Comparison of ENCODE assay signal across 23 cellular contexts in the genomic region with DNA sequence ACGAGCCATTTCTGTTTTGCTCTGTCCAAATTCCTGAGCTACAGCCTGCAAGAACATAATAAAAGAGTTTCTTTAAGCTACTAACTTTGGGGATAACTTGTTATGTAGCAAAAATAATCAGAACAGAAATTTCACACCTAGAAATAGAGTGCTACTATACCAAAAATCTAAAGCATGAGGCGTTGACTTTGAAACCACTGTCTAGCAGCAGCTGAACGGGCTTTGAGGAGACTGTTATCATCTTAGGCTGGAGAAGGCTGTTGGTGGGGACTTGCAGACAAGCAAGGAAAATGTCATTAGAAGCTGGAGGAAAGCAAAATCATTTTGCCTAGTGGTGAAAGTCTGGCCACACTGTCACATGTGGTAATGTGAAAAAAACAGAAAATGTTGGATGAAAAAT. TPM values are rescaled to one million over a fixed set of nuclear protein-coding genes. Genes with fewer than 3 reads are reported as not detected.
DNase-seq lines count a peak whose midpoint lies in the region; ATAC-seq and TF ChIP-seq lines count a peak whose summit lies in the region.
"Had no signal": no experiment of that assay in that cellular context is flagged by ENCODE, and none has a peak within 500 bp of the region (broad histone marks: within the 10 kb centered on the region; RNA-seq: fewer than 3 reads in every experiment).

No MANE protein-coding gene starts in this region.

- no peak overlapping the region for H3K23ac ChIP-seq in IMR-90 (ENCODE audit: low read depth, low read length)
- no peak overlapping the region for H3K23ac ChIP-seq in trophoblast cell (ENCODE audit: low read length)
- H3K23ac ChIP-seq in mesenchymal stem cell (ENCODE audit: low read length in 2 of 2), result no peak overlapping the region

- BruUV-seq in IMR-90 (replicated peaks; lab: Mats Ljungman, UMichigan), result no TSS peak

- peaks cover 48% of the 10 kb centered on the region for H3K4me1 Mint-ChIP-seq in dendritic cell treated with granulocyte-macrophage colony-stimulating factor and Interleukin-4, amounts not matched to agents 40 ng/mL and 50 ng/mL, for 4 days (ENCODE audit: low read depth)
- H3K4me1 Mint-ChIP-seq in natural killer cell, result peaks cover 51 to 56% of the 10 kb centered on the region in 2 donors

- DNase-seq in IMR-90, result no peak
- DNase-seq in natural killer cell, result no peak
- DNase-seq in trophoblast cell, result no peak
- no peak for DNase-seq in stimulated activated CD4-positive, alpha-beta T cell treated with anti-CD3 and anti-CD28 coated beads, Interleukin-2, amount 100 ng/mL, for 48 hours
- no peak for DNase-seq in BE2C
- no peak for DNase-seq in mesenchymal stem cell
- DNase-seq: 8988T; ACHN; AML-193; C1 segment of cervical spinal cord; CD4-positive, alpha-beta memory T cell; COR-L47; DMS153; DND-41; GDM1; GM23248; H7; HCEC 1CT had no signal

- dilution Hi-C loops in IMR-90 (cut with HindIII; ENCODE audit: low sequenced_read_pairs, unreplicated experiment), result no loop called here

- H3K4me1 ChIP-seq in IMR-90 (ENCODE audit: control insufficient read depth, insufficient read depth, low read length), result peaks cover 7% of the 10 kb centered on the region
- H3K4me1 ChIP-seq in trophoblast cell (ENCODE audit: control insufficient read depth in 1 of 2, insufficient read depth in 2 of 2, low read length in 2 of 2), result peaks cover 0 to 5% of the 10 kb centered on the region in 2 experiments
- no peaks in the 10 kb centered on the region for H3K4me1 ChIP-seq in BE2C
- H3K4me1 ChIP-seq in mesenchymal stem cell (ENCODE audit: control insufficient read depth, insufficient read depth, low read depth, low read length), result peaks cover 4% of the 10 kb centered on the region

- peak overlapping the region; percentile 2; the same call in 1 of the 2 replicates for H4K91ac ChIP-seq in IMR-90 (ENCODE audit: insufficient read depth, low read depth, low read length)
- no peak overlapping the region for H4K91ac ChIP-seq in trophoblast cell (ENCODE audit: low read depth, low read length)
- no peak overlapping the region for H4K91ac ChIP-seq in mesenchymal stem cell (ENCODE audit: low read length)

- no peak overlapping the region for H4K12ac ChIP-seq in trophoblast cell (ENCODE audit: low read depth, low read length)

- H3K9me3 Mint-ChIP-seq in dendritic cell treated with granulocyte-macrophage colony-stimulating factor and Interleukin-4, amounts not matched to agents 40 ng/mL and 50 ng/mL, for 4 days, result no peaks in the 10 kb centered on the region
- H3K9me3 Mint-ChIP-seq in natural killer cell, result peaks cover 0 to 1% of the 10 kb centered on the region in 2 donors

- intact Hi-C loops in IMR-90 (cut with micrococcal nuclease), result no loop called here
- intact Hi-C loops in dendritic cell treated with granulocyte-macrophage colony-stimulating factor and Interleukin-4, amounts not matched to agents 40 ng/mL and 50 ng/mL, for 4 days (cut with micrococcal nuclease), result no loop called here
- intact Hi-C loops in natural killer cell (cut with micrococcal nuclease), result loop anchor here (10.0 kb wide), 2 partner anchors 268 to 352 kb away; no protein-coding TSS in a partner anchor

- H3K27ac Mint-ChIP-seq in dendritic cell treated with granulocyte-macrophage colony-stimulating factor and Interleukin-4, amounts not matched to agents 40 ng/mL and 50 ng/mL, for 4 days, result peak overlapping the region; percentile 45
- peak overlapping the region; percentile 79 to 82 for H3K27ac Mint-ChIP-seq in natural killer cell

- H2AK5ac ChIP-seq in IMR-90 (ENCODE audit: low read depth, low read length), result peak overlapping the region; percentile 53; the same call in 1 of the 2 replicates
- H2AK5ac ChIP-seq in trophoblast cell (ENCODE audit: low read length), result no peak overlapping the region
- H2AK5ac ChIP-seq in mesenchymal stem cell (ENCODE audit: low read length, severe bottlenecking), result no peak overlapping the region

- peak overlapping the region; percentile 40; the same call in 1 of the 2 replicates for H3K4ac ChIP-seq in IMR-90 (ENCODE audit: low read depth, low read length)
- no peak overlapping the region for H3K4ac ChIP-seq in trophoblast cell (ENCODE audit: low read depth, low read length)
- no peak overlapping the region for H3K4ac ChIP-seq in mesenchymal stem cell (ENCODE audit: low read depth in 1 of 2, low read length in 2 of 2)

- H3K56ac ChIP-seq in IMR-90 (ENCODE audit: extremely low read depth, insufficient read depth, low read length), result no peak overlapping the region; the same call in 1 of the 2 replicates

- H2BK15ac ChIP-seq in IMR-90 (ENCODE audit: low read depth, low read length) (peak overlapping the region; percentile 71; the same call in 1 of the 3 replicates), mesenchymal stem cell (ENCODE audit: low read depth, poor library complexity, severe bottlenecking) (no peak overlapping the region)

- no peaks in the 10 kb centered on the region for H4K20me1 ChIP-seq in IMR-90 (ENCODE audit: insufficient read depth, low read length)

- H3K4me2 ChIP-seq in IMR-90 (ENCODE audit: low read depth, low read length), result no peak overlapping the region
- H3K4me2 ChIP-seq in trophoblast cell (ENCODE audit: low read length), result no peak overlapping the region
- H3K4me2 ChIP-seq in mesenchymal stem cell (ENCODE audit: low read length, poor library complexity, severe bottlenecking), result no peak overlapping the region
- H3K4me2 ChIP-seq: A549 had no signal

- no peaks in the 10 kb centered on the region for H3K79me2 ChIP-seq in trophoblast cell (ENCODE audit: control insufficient read depth, insufficient read depth, low read length, poor library complexity)

- in situ Hi-C loops in IMR-90 (cut with MboI; ENCODE audit: low sequenced_read_pairs), result no loop called here

- ATAC-seq in IMR-90 (ENCODE audit: low read depth), result no peak
- ATAC-seq in natural killer cell, result peak; percentile 46 to 79 (median 73)
- no peak for ATAC-seq in GM19452 (IDR thresholded peaks at IDR 0.05; ENCODE audit: unreplicated experiment)
- ATAC-seq: A549, GM12878 had no signal

- H2BK20ac ChIP-seq in IMR-90 (ENCODE audit: low read depth, low read length), result peak overlapping the region; percentile 74

- 0 out of 2 replicates have a peak, but pooled peaks cover 8% of the 10 kb centered on the region for H3K9me1 ChIP-seq in IMR-90 (ENCODE audit: insufficient read depth, low read length)

- H3K4me3 Mint-ChIP-seq in dendritic cell treated with granulocyte-macrophage colony-stimulating factor and Interleukin-4, amounts not matched to agents 40 ng/mL and 50 ng/mL, for 4 days, result no peak overlapping the region
- peak overlapping the region; percentile 8 for H3K4me3 Mint-ChIP-seq in natural killer cell
- H3K4me3 Mint-ChIP-seq: CD4-positive, alpha-beta memory T cell had no signal

- H3K14ac ChIP-seq in IMR-90 (replicated peaks; ENCODE audit: low read depth, low read length) (no peak overlapping the region), trophoblast cell (ENCODE audit: low read length) (no peak overlapping the region), mesenchymal stem cell (ENCODE audit: low read length in 2 of 2) (no peak overlapping the region)

- peak overlapping the region; percentile 2; the same call in 1 of the 2 replicates for H2BK120ac ChIP-seq in IMR-90 (ENCODE audit: low read depth, low read length)
- no peak overlapping the region for H2BK120ac ChIP-seq in trophoblast cell (ENCODE audit: insufficient read depth, low read length, poor library complexity)
- no peak overlapping the region for H2BK120ac ChIP-seq in mesenchymal stem cell (ENCODE audit: low read depth, low read length)

- CTCF ChIA-PET in IMR-90 (lab: Yijun Ruan, JAX), result no interaction called here

- no peak for TF ChIP-seq POLR2A in IMR-90 (IDR thresholded peaks at IDR 0.05; ENCODE audit: low read depth, low read length)

- H2BK5ac ChIP-seq in IMR-90 (ENCODE audit: low read depth, low read length, poor library complexity, severe bottlenecking), result no peak overlapping the region
- no peak overlapping the region for H2BK5ac ChIP-seq in trophoblast cell (ENCODE audit: low read depth, low read length, poor library complexity)
- no peak overlapping the region for H2BK5ac ChIP-seq in mesenchymal stem cell (ENCODE audit: low read depth, low read length, poor library complexity, severe bottlenecking)

- peaks cover 52% of the 10 kb centered on the region for H3K36me3 Mint-ChIP-seq in dendritic cell treated with granulocyte-macrophage colony-stimulating factor and Interleukin-4, amounts not matched to agents 40 ng/mL and 50 ng/mL, for 4 days (ENCODE audit: low read depth)
- no peaks in the 10 kb centered on the region for H3K36me3 Mint-ChIP-seq in natural killer cell

- H2AFZ ChIP-seq in IMR-90 (replicated peaks; ENCODE audit: low read length, poor library complexity) (no peak overlapping the region), trophoblast cell (ENCODE audit: insufficient read depth, low read length, poor library complexity) (no peak overlapping the region), mesenchymal stem cell (ENCODE audit: low read depth, low read length) (no peak overlapping the region)
- H2AFZ ChIP-seq: GM23248 had no signal

- H3K9ac ChIP-seq in IMR-90 (ENCODE audit: low read depth, low read length), result no peak overlapping the region
- peak overlapping the region; percentile 9 for H3K9ac ChIP-seq in trophoblast cell (ENCODE audit: low read length)
- no peak overlapping the region for H3K9ac ChIP-seq in mesenchymal stem cell (ENCODE audit: low read length)
- H3K9ac ChIP-seq: GM23248 had no signal

- H4K5ac ChIP-seq in IMR-90 (ENCODE audit: low read depth, low read length), result no peak overlapping the region

- no CpG with 5 or more reads among the region's 3 CpGs for WGBS in IMR-90 (ENCODE audit: extremely low coverage in 2 of 2, insufficient read length in 1 of 2), 2 experiments
- no CpG with 5 or more reads among the region's 3 CpGs for WGBS in trophoblast cell (ENCODE audit: extremely low coverage, insufficient coverage, insufficient read length)
- WGBS in mesenchymal stem cell, result 97% methylated on average over 3 of the region's 3 CpGs

- no peak for TF ChIP-seq RAD21 in IMR-90 (IDR thresholded peaks at IDR 0.05; ENCODE audit: low read length)

- H3K79me1 ChIP-seq in IMR-90 (ENCODE audit: low read depth in 1 of 2, low read length in 2 of 2) (no peaks in the 10 kb centered on the region), trophoblast cell (ENCODE audit: low read length) (no peaks in the 10 kb centered on the region), mesenchymal stem cell (replicated peaks; ENCODE audit: low read length, poor library complexity, severe bottlenecking) (no peaks in the 10 kb centered on the region)

- no peak overlapping the region for H3K4me3 ChIP-seq in IMR-90 (ENCODE audit: insufficient read depth, low read depth, low read length)
- H3K4me3 ChIP-seq in trophoblast cell (ENCODE audit: low read depth, low read length), result no peak overlapping the region
- H3K4me3 ChIP-seq in BE2C (ENCODE audit: low read depth, low read length), result no peak overlapping the region
- no peak overlapping the region for H3K4me3 ChIP-seq in mesenchymal stem cell (ENCODE audit: insufficient read depth in 1 of 2, low read depth in 1 of 2, low read length in 2 of 2)
- H3K4me3 ChIP-seq: A549, GM12878, GM23248 had no signal

- H3K27me3 ChIP-seq in IMR-90 (ENCODE audit: control insufficient read depth, insufficient read depth, low read length) (no peaks in the 10 kb centered on the region), trophoblast cell (ENCODE audit: insufficient read depth, low read length) (no peaks in the 10 kb centered on the region), BE2C (no peaks in the 10 kb centered on the region), mesenchymal stem cell (ENCODE audit: control insufficient read depth in 1 of 2, insufficient read depth in 1 of 2, low read length in 2 of 2) (peaks cover 0 to under 1% of the 10 kb centered on the region in 2 experiments)

- no peak overlapping the region for H3K27ac ChIP-seq in IMR-90 (ENCODE audit: insufficient read depth, low read length)
- H3K27ac ChIP-seq in trophoblast cell (ENCODE audit: low read depth, low read length), result no peak overlapping the region
- no peak overlapping the region for H3K27ac ChIP-seq in mesenchymal stem cell (ENCODE audit: low read length, poor library complexity, severe bottlenecking)
- H3K27ac ChIP-seq: A549, GM23248 had no signal

- H2BK12ac ChIP-seq in trophoblast cell (ENCODE audit: low read length), result no peak overlapping the region
- H2BK12ac ChIP-seq in mesenchymal stem cell (ENCODE audit: low read length in 2 of 2), result no peak overlapping the region

- TF ChIP-seq CTCF in IMR-90 (conservative IDR thresholded peaks at IDR 0.05; ENCODE audit: low read depth, low read length) (no peak), natural killer cell (IDR thresholded peaks at IDR 0.05) (no peak), BE2C (IDR thresholded peaks at IDR 0.05; ENCODE audit: low read depth, low read length) (no peak)

- H2AK9ac ChIP-seq in IMR-90 (replicated peaks; ENCODE audit: low read depth, low read length, poor library complexity), result no peak overlapping the region

- H3K18ac ChIP-seq in IMR-90 (ENCODE audit: low read depth, low read length), result no peak overlapping the region
- no peak overlapping the region for H3K18ac ChIP-seq in trophoblast cell (ENCODE audit: low read length)
- no peak overlapping the region for H3K18ac ChIP-seq in mesenchymal stem cell (ENCODE audit: low read depth in 1 of 2, low read length in 2 of 2)

- POLR2A ChIA-PET in IMR-90 (lab: Charles Lee; ENCODE audit: unreplicated experiment), result no interaction called here

- H3K9me3 ChIP-seq in IMR-90 (ENCODE audit: control insufficient read depth, insufficient read depth, low read length) (no peaks in the 10 kb centered on the region), trophoblast cell (ENCODE audit: insufficient read depth, low read depth, low read length) (no peaks in the 10 kb centered on the region), BE2C (no peaks in the 10 kb centered on the region), mesenchymal stem cell (ENCODE audit: control insufficient read depth, low read length) (no peaks in the 10 kb centered on the region)
- H3K9me3 ChIP-seq: A549 had no signal

- H3K27me3 Mint-ChIP-seq in dendritic cell treated with granulocyte-macrophage colony-stimulating factor and Interleukin-4, amounts not matched to agents 40 ng/mL and 50 ng/mL, for 4 days, result no peaks in the 10 kb centered on the region
- no peaks in the 10 kb centered on the region for H3K27me3 Mint-ChIP-seq in natural killer cell (ENCODE audit: low read depth in 2 of 2)
- H3K27me3 Mint-ChIP-seq: CD4-positive, alpha-beta memory T cell had no signal

- peak overlapping the region in 1 of 2 experiments; percentile 17; a peak in 1 of 4 replicates for H4K8ac ChIP-seq in IMR-90 (ENCODE audit: low read depth in 2 of 2, low read length in 2 of 2)
- H4K8ac ChIP-seq in trophoblast cell (ENCODE audit: low read depth, low read length), result no peak overlapping the region
- H4K8ac ChIP-seq in mesenchymal stem cell (ENCODE audit: low read length), result no peak overlapping the region

- H3K36me3 ChIP-seq in IMR-90 (ENCODE audit: control insufficient read depth, insufficient read depth, low read length), result no peaks in the 10 kb centered on the region
- no peaks in the 10 kb centered on the region for H3K36me3 ChIP-seq in trophoblast cell (ENCODE audit: control insufficient read depth in 1 of 2, insufficient read depth in 2 of 2, low read length in 2 of 2)
- H3K36me3 ChIP-seq in BE2C, result no peaks in the 10 kb centered on the region
- no peaks in the 10 kb centered on the region for H3K36me3 ChIP-seq in mesenchymal stem cell (ENCODE audit: control insufficient read depth in 1 of 2, insufficient read depth in 2 of 2, low read depth in 1 of 2, low read length in 2 of 2)

RNA-seq across cellular contexts. Expression of gene ST8SIA6, which starts 48.4 kb away (rescaled TPM):
- total RNA-seq in IMR-90 (2012; rRNA removed) (0.18 and 0.56 TPM in 2 replicates), natural killer cell (10 to 100 TPM; 12.2 to 19.7 (median 12.5) TPM)
- 0.10 and 0.17 TPM in 2 replicates for polyA plus RNA-seq in IMR-90 (2012; rRNA removed)
- 0.03 and 0.05 TPM in 2 replicates for polyA plus RNA-seq in IMR-90 (2012; cell fraction: cytosol; rRNA removed)
- polyA plus RNA-seq in IMR-90 (2012; cell fraction: nucleus; rRNA removed; ENCODE audit: low replicate concordance), result 0.05 TPM in 1 of 2 replicates, not detected in the other
- 0.07 and 0.11 TPM in 2 replicates for polyA plus RNA-seq in trophoblast cell (2013)
- not detected for polyA plus RNA-seq in BE2C (2012; ENCODE audit: insufficient read depth, insufficient read length, low read depth)
- polyA plus RNA-seq in mesenchymal stem cell (2013, experiment 1 of 2), result 0.03 TPM
- not detected for polyA plus RNA-seq in mesenchymal stem cell (2013, experiment 2 of 2)
- total RNA-seq: GM12878, GM23248 had no signal
- polyA plus RNA-seq: BJ, GM23248 had no signal

Comparison
In these comparisons a context has a peak if more than half of its experiments do, and no peak if none do; other contexts are left out.
1. ATAC-seq: peak in natural killer cell (3 of 3); none in IMR-90 (single experiment) and GM19452 (single experiment).